ENCODE assay signal across 10 cellular contexts in the genomic region with DNA sequence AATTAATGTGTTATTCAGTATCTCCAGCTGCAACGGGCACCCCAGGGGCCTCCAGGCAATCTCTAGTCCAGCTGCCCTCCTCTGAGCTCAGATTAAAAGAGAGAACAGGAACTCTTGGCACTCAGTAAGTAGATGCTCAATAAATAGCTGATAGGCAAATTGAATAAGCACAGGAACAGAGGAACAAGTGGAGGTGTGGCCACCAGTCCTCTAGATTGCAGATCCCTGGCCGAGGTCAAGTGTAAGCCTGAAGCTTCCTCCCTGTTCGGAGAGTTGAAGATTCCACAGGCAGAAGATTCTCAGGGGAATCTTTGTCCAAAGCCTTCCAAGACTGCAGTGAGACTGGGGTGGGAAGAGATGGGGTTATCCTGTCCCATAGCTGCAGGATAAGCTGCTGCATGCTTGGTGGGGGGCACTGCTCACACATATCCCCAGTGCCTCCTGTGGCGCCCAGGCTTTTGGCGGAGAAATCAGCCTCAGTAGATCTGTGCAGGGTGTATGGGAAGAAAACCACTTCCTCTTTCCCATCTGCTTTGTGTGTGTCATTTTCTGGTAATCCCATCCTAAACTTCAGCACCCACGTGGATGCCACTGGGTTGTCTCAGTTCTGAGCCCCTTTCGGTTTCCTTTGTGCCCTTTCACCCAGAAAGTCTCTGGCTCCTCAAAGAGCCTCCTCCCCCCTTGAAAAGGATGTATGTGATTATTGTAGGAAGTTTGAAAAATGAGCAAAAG. TPM values are rescaled to one million over a fixed set of nuclear protein-coding genes. Genes with fewer than 3 reads are reported as not detected.
DNase-seq lines count a peak whose midpoint lies in the region; ATAC-seq and TF ChIP-seq lines count a peak whose summit lies in the region.
"Had no signal": no experiment of that assay in that cellular context is flagged by ENCODE, and none has a peak within 500 bp of the region (broad histone marks: within the 10 kb centered on the region; RNA-seq: fewer than 3 reads in every experiment).

No MANE protein-coding gene starts in this region.

- H3K79me1 ChIP-seq in mesendoderm (ENCODE audit: low read length): no peaks in the 10 kb centered on the region

- ATAC-seq in lower lobe of right lung (peak; percentile 76 to 78), HG02981 (IDR thresholded peaks at IDR 0.05; ENCODE audit: unreplicated experiment) (no peak), GM21447 (IDR thresholded peaks at IDR 0.05; ENCODE audit: unreplicated experiment) (no peak)

- no peak overlapping the region for H3K18ac ChIP-seq in mesendoderm (ENCODE audit: low read length)

- H3K4me1 Mint-ChIP-seq in CD14-positive monocyte: peaks cover 45% of the 10 kb centered on the region
- H3K4me1 Mint-ChIP-seq in activated CD4-positive, alpha-beta T cell treated with anti-CD3 and anti-CD28 coated beads, Interleukin-2, amount 10 ng/mL, durations not matched to agents 7 days and 5 days: peaks cover 55% of the 10 kb centered on the region

- no peaks in the 10 kb centered on the region for H3K9me2 ChIP-seq in PC-9 (ENCODE audit: insufficient read depth)

- no CpG with 5 or more reads among the region's 7 CpGs for WGBS in mesendoderm (ENCODE audit: extremely low coverage, insufficient coverage, low lambda C conversion rate)

- no TSS peak for BruUV-seq in PC-9 (replicated peaks; lab: Mats Ljungman, UMichigan)

- no peak overlapping the region for H2BK15ac ChIP-seq in mesendoderm (replicated peaks; ENCODE audit: low read depth)

- H3K27ac ChIP-seq in HEK293 (ENCODE audit: extremely low read depth, low read depth, low read length) (no peak overlapping the region), lower lobe of right lung (peak overlapping the region; percentile 25), PC-9 (no peak overlapping the region), mesendoderm (ENCODE audit: low read depth, low read length) (no peak overlapping the region)
- H3K27ac ChIP-seq: SJCRH30 had no signal

- H3K27me3 ChIP-seq in lower lobe of right lung (ENCODE audit: low read depth) (peaks cover 2% of the 10 kb centered on the region), PC-9 (ENCODE audit: insufficient read depth, low read depth) (peaks cover 98% of the 10 kb centered on the region), mesendoderm (ENCODE audit: insufficient read depth, low read length, poor library complexity) (no peaks in the 10 kb centered on the region)

- H4K8ac ChIP-seq in mesendoderm (ENCODE audit: low read depth, low read length): no peak overlapping the region

- H3K9ac ChIP-seq in mesendoderm (ENCODE audit: low read length): no peak overlapping the region

- H2BK120ac ChIP-seq in mesendoderm (ENCODE audit: low read depth, low read length): no peak overlapping the region

- H3K36me3 Mint-ChIP-seq in CD14-positive monocyte: peaks cover 86 to 94% of the 10 kb centered on the region in 2 donors
- peaks cover 42% of the 10 kb centered on the region for H3K36me3 Mint-ChIP-seq in activated CD4-positive, alpha-beta T cell treated with anti-CD3 and anti-CD28 coated beads, Interleukin-2, amount 10 ng/mL, durations not matched to agents 7 days and 5 days (ENCODE audit: low read depth)

- no peaks in the 10 kb centered on the region for H3K79me2 ChIP-seq in PC-9 (ENCODE audit: low read depth)
- H3K79me2 ChIP-seq in mesendoderm (ENCODE audit: control insufficient read depth, insufficient read depth, low read length): no peaks in the 10 kb centered on the region

- no peak overlapping the region for H4K5ac ChIP-seq in mesendoderm (ENCODE audit: low read length)

- H3K23ac ChIP-seq in mesendoderm (ENCODE audit: low read length): no peak overlapping the region

- no peak overlapping the region for H2AFZ ChIP-seq in PC-9

- no peak overlapping the region for H3K4me3 ChIP-seq in HEK293 (ENCODE audit: low read depth, low read length)
- no peak overlapping the region for H3K4me3 ChIP-seq in lower lobe of right lung
- H3K4me3 ChIP-seq in PC-9: no peak overlapping the region
- no peak overlapping the region for H3K4me3 ChIP-seq in mesendoderm (ENCODE audit: low read length)
- H3K4me3 ChIP-seq: SJCRH30 had no signal

- no peaks in the 10 kb centered on the region for H4K20me1 ChIP-seq in PC-9 (ENCODE audit: insufficient read depth)

- CTCF ChIA-PET in HEK293 (lab: Yijun Ruan, JAX) (interaction anchor here (0.6 to 2.1 kb wide), 4 partner anchors 13 to 99 kb away, joined by 4 to 9 read pairs (median 4); no protein-coding TSS in a partner anchor), PC-9 (lab: Charles Lee) (interaction anchor here (0.7 kb wide), 1 partner anchor 254 kb away, joined by 3 read pairs; no protein-coding TSS in a partner anchor)
- CTCF ChIA-PET in activated CD4-positive, alpha-beta T cell treated with anti-CD3 and anti-CD28 coated beads, Interleukin-2, amount 10 ng/mL, durations not matched to agents 7 days and 5 days (lab: Charles Lee): no interaction called here

- H3K9me3 Mint-ChIP-seq in CD14-positive monocyte: peaks cover 11 to 20% (median 13%) of the 10 kb centered on the region in 7 donors
- H3K9me3 Mint-ChIP-seq in activated CD4-positive, alpha-beta T cell treated with anti-CD3 and anti-CD28 coated beads, Interleukin-2, amount 10 ng/mL, durations not matched to agents 7 days and 5 days: peaks cover 27% of the 10 kb centered on the region

- H3K36me3 ChIP-seq in HEK293 (ENCODE audit: control insufficient read depth in 2 of 2, insufficient read depth in 1 of 2, low read length in 2 of 2): no peaks in the 10 kb centered on the region
- no peaks in the 10 kb centered on the region for H3K36me3 ChIP-seq in lower lobe of right lung
- H3K36me3 ChIP-seq in PC-9 (ENCODE audit: low read depth): no peaks in the 10 kb centered on the region
- H3K36me3 ChIP-seq in mesendoderm (ENCODE audit: control insufficient read depth, insufficient read depth, low read length): no peaks in the 10 kb centered on the region
- H3K36me3 ChIP-seq: SJCRH30 had no signal

- no peaks in the 10 kb centered on the region for H3F3A ChIP-seq in PC-9 (ENCODE audit: insufficient read depth, low read depth)

- peak; percentile 69 for DNase-seq in CD14-positive monocyte (ENCODE audit: low spot score)
- peak; percentile 65 for DNase-seq in activated CD4-positive, alpha-beta T cell treated with anti-CD3 and anti-CD28 coated beads, Interleukin-2, amount 10 ng/mL, durations not matched to agents 7 days and 5 days
- DNase-seq in lower lobe of right lung: peak; percentile 45
- no peak for DNase-seq in PC-9
- no peak for DNase-seq in mesendoderm
- DNase-seq: EL, SJCRH30 had no signal

- no peak overlapping the region for H2BK5ac ChIP-seq in mesendoderm (ENCODE audit: low read length)

- H2AK5ac ChIP-seq in mesendoderm (ENCODE audit: low read length): no peak overlapping the region

- H3K4me1 ChIP-seq in HEK293 (ENCODE audit: control insufficient read depth, insufficient read depth, low read length) (no peaks in the 10 kb centered on the region), lower lobe of right lung (peaks cover 27% of the 10 kb centered on the region), PC-9 (replicated peaks; ENCODE audit: insufficient read depth) (no peaks in the 10 kb centered on the region), mesendoderm (ENCODE audit: control insufficient read depth, low read depth, low read length) (no peaks in the 10 kb centered on the region)
- H3K4me1 ChIP-seq: SJCRH30 had no signal

- peak overlapping the region; percentile 54 to 80 for H3K4me3 Mint-ChIP-seq in CD14-positive monocyte
- peak overlapping the region; percentile 19 for H3K4me3 Mint-ChIP-seq in activated CD4-positive, alpha-beta T cell treated with anti-CD3 and anti-CD28 coated beads, Interleukin-2, amount 10 ng/mL, durations not matched to agents 7 days and 5 days

- intact Hi-C loops in CD14-positive monocyte (cut with micrococcal nuclease): no loop called here
- intact Hi-C loops in lower lobe of right lung (cut with DNase I): no loop called here
- intact Hi-C loops in PC-9 (cut with micrococcal nuclease; ENCODE audit: unreplicated experiment): no loop called here

- no peak overlapping the region for H3K4ac ChIP-seq in mesendoderm (ENCODE audit: low read depth, low read length)

- POLR2A ChIA-PET in HEK293 (lab: Yijun Ruan, JAX) (no interaction called here), PC-9 (lab: Charles Lee; ENCODE audit: unreplicated experiment) (no interaction called here)
- POLR2A ChIA-PET in activated CD4-positive, alpha-beta T cell treated with anti-CD3 and anti-CD28 coated beads, Interleukin-2, amount 10 ng/mL, durations not matched to agents 7 days and 5 days (lab: Charles Lee): interaction anchor here (0.6 kb wide), 1 partner anchor 10 kb away, joined by 13 read pairs; no protein-coding TSS in a partner anchor

- no peaks in the 10 kb centered on the region for H3K9me3 ChIP-seq in HEK293 (ENCODE audit: control insufficient read depth, insufficient read depth, low read depth, low read length)
- no peaks in the 10 kb centered on the region for H3K9me3 ChIP-seq in lower lobe of right lung
- H3K9me3 ChIP-seq in PC-9 (ENCODE audit: insufficient read depth, low read depth): peaks cover 9% of the 10 kb centered on the region; the same call in 1 of the 2 replicates

- H3K27me3 Mint-ChIP-seq in CD14-positive monocyte (ENCODE audit: low read depth in 3 of 3): peaks cover 0 to 5% (median 0%) of the 10 kb centered on the region in 3 donors
- H3K27me3 Mint-ChIP-seq in activated CD4-positive, alpha-beta T cell treated with anti-CD3 and anti-CD28 coated beads, Interleukin-2, amount 10 ng/mL, durations not matched to agents 7 days and 5 days: no peaks in the 10 kb centered on the region

- H3K4me2 ChIP-seq in PC-9 (no peak overlapping the region), mesendoderm (ENCODE audit: low read length) (no peak overlapping the region)

- TF ChIP-seq CTCF in CD14-positive monocyte (IDR thresholded peaks at IDR 0.05) (no peak), HEK293 (tag by site-specific recombination; IDR thresholded peaks at IDR 0.05) (no peak), lower lobe of right lung (IDR thresholded peaks at IDR 0.05) (no peak), PC-9 (conservative IDR thresholded peaks at IDR 0.05) (no peak)

- H3K27ac Mint-ChIP-seq in CD14-positive monocyte: peak overlapping the region; percentile 84 to 95 (median 90)
- peak overlapping the region; percentile 70 for H3K27ac Mint-ChIP-seq in activated CD4-positive, alpha-beta T cell treated with anti-CD3 and anti-CD28 coated beads, Interleukin-2, amount 10 ng/mL, durations not matched to agents 7 days and 5 days

- H3K56ac ChIP-seq in mesendoderm (ENCODE audit: low read length): no peak overlapping the region

RNA-seq across cellular contexts. Expression of a gene that starts 12.1 kb away (rescaled TPM):
- polyA plus RNA-seq in CD14-positive monocyte: 100 to 1,000 TPM; 212 to 222 TPM
- 1 to 10 TPM; 6.7 to 6.8 TPM for total RNA-seq in activated CD4-positive, alpha-beta T cell treated with anti-CD3 and anti-CD28 coated beads, Interleukin-2, amount 10 ng/mL, durations not matched to agents 7 days and 5 days
- total RNA-seq in lower lobe of right lung (27.8 TPM), PC-9 (2021) (not detected in 2 replicates)
- 0.03 TPM for polyA plus RNA-seq in mesendoderm (2013, experiment 1 of 2)
- polyA plus RNA-seq in mesendoderm (2013, experiment 2 of 2): 0.03 TPM
- total RNA-seq: SJCRH30 had no signal

RNA-seq across cellular contexts. Expression of a gene that starts 46.6 kb away (rescaled TPM):
- 1 to 10 TPM in 1 of 2 donors, under 1 TPM in 1; 0.47 to 1.9 TPM for polyA plus RNA-seq in CD14-positive monocyte
- not detected for total RNA-seq in activated CD4-positive, alpha-beta T cell treated with anti-CD3 and anti-CD28 coated beads, Interleukin-2, amount 10 ng/mL, durations not matched to agents 7 days and 5 days
- total RNA-seq in lower lobe of right lung: 58.2 TPM
- 27.9 and 32.4 TPM in 2 replicates for total RNA-seq in PC-9 (2021)
- 3.7 TPM for polyA plus RNA-seq in mesendoderm (2013, experiment 1 of 2)
- polyA plus RNA-seq in mesendoderm (2013, experiment 2 of 2): 4.0 TPM
- total RNA-seq: SJCRH30 had no signal

RNA-seq across cellular contexts. Expression of a gene that starts 52.7 kb away (rescaled TPM):
- polyA plus RNA-seq in CD14-positive monocyte: 100 to 1,000 TPM in 1 of 2 donors, 10 to 100 TPM in 1; 88.0 to 102 TPM
- total RNA-seq in activated CD4-positive, alpha-beta T cell treated with anti-CD3 and anti-CD28 coated beads, Interleukin-2, amount 10 ng/mL, durations not matched to agents 7 days and 5 days: not detected
- 1.5 TPM for total RNA-seq in lower lobe of right lung
- total RNA-seq in PC-9 (2021): not detected in 2 replicates
- polyA plus RNA-seq in mesendoderm (2013, experiment 1 of 2): not detected
- polyA plus RNA-seq in mesendoderm (2013, experiment 2 of 2): not detected
- total RNA-seq: SJCRH30 had no signal

Comparison
In these comparisons a context has a peak if more than half of its experiments do, and no peak if none do; other contexts are left out.
1. DNase-seq: peak in CD14-positive monocyte (single experiment), activated CD4-positive, alpha-beta T cell treated with anti-CD3 and anti-CD28 coated beads, Interleukin-2, amount 10 ng/mL, durations not matched to agents 7 days and 5 days (single experiment) and lower lobe of right lung (single experiment); none in PC-9 (0 of 2) and mesendoderm (single experiment).
2. ATAC-seq: peak in lower lobe of right lung (2 of 2); none in HG02981 (single experiment) and GM21447 (single experiment).
3. RNA of a gene that starts 46.6 kb away (total RNA-seq): 58.2 TPM in lower lobe of right lung (single experiment) and 27.9 to 32.4 TPM in PC-9; not detected in activated CD4-positive, alpha-beta T cell treated with anti-CD3 and anti-CD28 coated beads, Interleukin-2, amount 10 ng/mL, durations not matched to agents 7 days and 5 days; every median in the first group is over 10 times any median in the second.